In the genomic region with DNA sequence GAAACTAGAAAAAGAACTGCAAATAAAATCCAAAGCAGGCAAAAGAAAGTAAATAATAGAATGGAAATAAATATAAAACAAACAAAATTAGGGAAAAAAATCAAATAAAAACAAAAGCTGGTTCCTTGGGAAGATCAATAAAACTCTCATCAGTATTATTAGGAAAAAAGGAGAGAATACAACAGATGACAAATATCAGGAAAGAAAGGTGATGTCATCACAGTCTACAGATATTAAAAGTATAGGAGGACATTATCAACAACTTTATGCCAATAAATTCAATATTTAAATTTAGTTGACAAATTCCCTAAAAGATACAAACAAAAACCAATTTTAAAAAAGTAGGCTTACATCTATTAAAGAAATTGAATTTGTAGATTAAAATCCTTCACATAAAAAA, we compare ENCODE assay signal across 38 cellular contexts.
"Had no signal": no experiment of that assay in that cellular context is flagged by ENCODE, and none has a peak within 500 bp of the region (broad histone marks: within the 10 kb centered on the region; RNA-seq: fewer than 3 reads in every experiment).

No MANE protein-coding gene starts in this region.

- H3K27ac Mint-ChIP-seq: activated B cell treated with CpG ODN at 0.5 μM for 24 hours; activated CD4-positive, alpha-beta memory T cell treated with anti-CD3 and anti-CD28 coated beads for 36 hours; activated CD8-positive, alpha-beta memory T cell treated with anti-CD3 and anti-CD28 coated beads, Interleukin-2, amount 10 ng/mL, durations not matched to agents 7 days and 5 days; activated CD8-positive, alpha-beta T cell treated with anti-CD3 and anti-CD28 coated beads, Interleukin-2, amount 10 ng/mL, durations not matched to agents 7 days and 5 days; activated naive CD4-positive, alpha-beta T cell treated with anti-CD3 and anti-CD28 coated beads for 36 hours; activated naive CD8-positive, alpha-beta T cell treated with anti-CD3 and anti-CD28 coated beads for 36 hours; activated naive CD8-positive, alpha-beta T cell treated with anti-CD3 and anti-CD28 coated beads, Interleukin-2, amount 50 U/mL, for 24 hours; activated T-helper 1 cell treated with anti-CD3 and anti-CD28 coated beads, Interleukin-12 subunit alpha, Interleukin-12 subunit beta, Interleukin-2, Interleukin-4 antibody, amounts not matched to agents 30 ng/mL and 10 ng/mL and 1 ng/mL, durations not matched to agents 14 hours and 24 hours and 36 hours; activated T-helper 2 cell treated with anti-CD3 and anti-CD28 coated beads, Interferon-gamma antibody, Interleukin-2, Interleukin-4, amounts not matched to agents 10 μg/mL and 5 μg/mL and 100 μg/mL, durations not matched to agents 14 hours and 24 hours and 36 hours; brain; dendritic cell treated with granulocyte-macrophage colony-stimulating factor and Interleukin-4, amounts not matched to agents 40 ng/mL and 50 ng/mL, for 4 days; T-helper 1 cell treated with Interleukin-12 subunit alpha and Interleukin-12 subunit beta and Interleukin-4 antibody, amounts not matched to agents 30 μg/mL and 1 μg/mL, for 36 hours; T-helper 2 cell treated with Interferon-gamma antibody and Interleukin-4, amounts not matched to agents 5 μg/mL and 100 μg/mL, for 36 hours had no signal

- H3K27ac ChIP-seq: adrenal gland, breast epithelium, cardiac muscle cell, coronary artery, dorsolateral prefrontal cortex, esophagus muscularis mucosa, foreskin keratinocyte, gastroesophageal sphincter, WERI-Rb-1 had no signal

- H3K4me1 Mint-ChIP-seq: activated B cell treated with CpG ODN at 0.5 μM for 24 hours, brain had no signal

- H3K27me3 ChIP-seq: adrenal gland, breast epithelium, cardiac muscle cell, dorsolateral prefrontal cortex, esophagus muscularis mucosa, foreskin keratinocyte, gastroesophageal sphincter had no signal

- H3K4me1 ChIP-seq: adrenal gland, breast epithelium, esophagus muscularis mucosa, gastroesophageal sphincter had no signal

- DNase-seq: activated B cell treated with CpG ODN at 0.5 μM for 24 hours; activated CD4-positive, alpha-beta memory T cell treated with anti-CD3 and anti-CD28 coated beads for 36 hours; activated CD4-positive, alpha-beta T cell treated with anti-CD3 and anti-CD28 coated beads for 48 hours; activated CD8-positive, alpha-beta memory T cell treated with anti-CD3 and anti-CD28 coated beads, Interleukin-2, amount 10 ng/mL, durations not matched to agents 7 days and 5 days; activated CD8-positive, alpha-beta memory T cell treated with anti-CD3 and anti-CD28 coated beads, Interleukin-2, amount 50 U/mL, for 4 hours; activated CD8-positive, alpha-beta T cell treated with anti-CD3 and anti-CD28 coated beads, Interleukin-2, amount 10 ng/mL, durations not matched to agents 7 days and 5 days; activated effector memory CD4-positive, alpha-beta T cell treated with anti-CD3 and anti-CD28 coated beads, Interleukin-2, amount 50 U/mL, for 16 hours; activated naive CD4-positive, alpha-beta T cell treated with anti-CD3 and anti-CD28 coated beads for 36 hours; activated naive CD8-positive, alpha-beta T cell treated with anti-CD3 and anti-CD28 coated beads for 36 hours; activated naive CD8-positive, alpha-beta T cell treated with anti-CD3 and anti-CD28 coated beads, Interleukin-2, amount 50 U/mL, for 24 hours; activated T-cell treated with anti-CD3 and anti-CD28 coated beads, Interleukin-2, amount 50 U/mL, for 1 hour; activated T-cell treated with anti-CD3 and anti-CD28 coated beads, Interleukin-2, amount 50 U/mL, for 48 hours; adrenal gland; amygdala; aorta; central memory CD4-positive, alpha-beta T cell; cerebellar nuclear complex; dorsolateral prefrontal cortex; effector memory CD4-positive, alpha-beta T cell; erythroblast; foreskin keratinocyte; SW 1271; T-cell; T1000; WERI-Rb-1 had no signal

- H3K36me3 ChIP-seq: adrenal gland, breast epithelium, cardiac muscle cell, esophagus muscularis mucosa, gastroesophageal sphincter, WERI-Rb-1 had no signal

- H3K4me3 ChIP-seq: adrenal gland, breast epithelium, cardiac muscle cell, coronary artery, dorsolateral prefrontal cortex, esophagus muscularis mucosa, gastroesophageal sphincter had no signal

- H3K4me3 Mint-ChIP-seq: activated B cell treated with CpG ODN at 0.5 μM for 24 hours; activated CD4-positive, alpha-beta memory T cell treated with anti-CD3 and anti-CD28 coated beads for 36 hours; activated CD8-positive, alpha-beta memory T cell treated with anti-CD3 and anti-CD28 coated beads, Interleukin-2, amount 10 ng/mL, durations not matched to agents 7 days and 5 days; activated CD8-positive, alpha-beta T cell treated with anti-CD3 and anti-CD28 coated beads, Interleukin-2, amount 10 ng/mL, durations not matched to agents 7 days and 5 days; activated naive CD4-positive, alpha-beta T cell treated with anti-CD3 and anti-CD28 coated beads for 36 hours; activated naive CD4-positive, alpha-beta T cell treated with anti-CD3 and anti-CD28 coated beads, Interleukin-2, amount 50 U/mL, for 24 hours; activated naive CD8-positive, alpha-beta T cell treated with anti-CD3 and anti-CD28 coated beads for 36 hours; activated naive CD8-positive, alpha-beta T cell treated with anti-CD3 and anti-CD28 coated beads, Interleukin-2, amount 50 U/mL, for 24 hours; activated T-helper 1 cell treated with anti-CD3 and anti-CD28 coated beads, Interleukin-12 subunit alpha, Interleukin-12 subunit beta, Interleukin-2, Interleukin-4 antibody, amounts not matched to agents 30 ng/mL and 10 ng/mL and 1 ng/mL, durations not matched to agents 14 hours and 24 hours and 36 hours; brain; dendritic cell treated with granulocyte-macrophage colony-stimulating factor and Interleukin-4, amounts not matched to agents 40 ng/mL and 50 ng/mL, for 4 days; T-cell; T-helper 1 cell treated with Interleukin-12 subunit alpha and Interleukin-12 subunit beta and Interleukin-4 antibody, amounts not matched to agents 30 μg/mL and 1 μg/mL, for 36 hours; T-helper 2 cell treated with Interferon-gamma antibody and Interleukin-4, amounts not matched to agents 5 μg/mL and 100 μg/mL, for 36 hours had no signal

- ATAC-seq: activated CD4-positive, CD25-positive, alpha-beta regulatory T cell treated with anti-CD3 and anti-CD28 coated beads, Interleukin-2, amount 50 U/mL, for 24 hours; activated CD8-positive, alpha-beta memory T cell treated with anti-CD3 and anti-CD28 coated beads, Interleukin-2, amount 10 ng/mL, durations not matched to agents 7 days and 5 days; activated CD8-positive, alpha-beta T cell treated with anti-CD3 and anti-CD28 coated beads, Interleukin-2, amount 10 ng/mL, durations not matched to agents 7 days and 5 days; activated naive CD8-positive, alpha-beta T cell treated with anti-CD3 and anti-CD28 coated beads, Interleukin-2, amount 50 U/mL, for 24 hours; foreskin keratinocyte; gastroesophageal sphincter; T-cell had no signal

- H3K27me3 Mint-ChIP-seq: activated B cell treated with CpG ODN at 0.5 μM for 24 hours; activated CD4-positive, alpha-beta memory T cell treated with anti-CD3 and anti-CD28 coated beads for 36 hours; activated CD8-positive, alpha-beta memory T cell treated with anti-CD3 and anti-CD28 coated beads, Interleukin-2, amount 10 ng/mL, durations not matched to agents 7 days and 5 days; activated naive CD4-positive, alpha-beta T cell treated with anti-CD3 and anti-CD28 coated beads, Interleukin-2, amount 50 U/mL, for 24 hours; activated naive CD8-positive, alpha-beta T cell treated with anti-CD3 and anti-CD28 coated beads for 36 hours; activated naive CD8-positive, alpha-beta T cell treated with anti-CD3 and anti-CD28 coated beads, Interleukin-2, amount 50 U/mL, for 24 hours; brain; dendritic cell treated with granulocyte-macrophage colony-stimulating factor and Interleukin-4, amounts not matched to agents 40 ng/mL and 50 ng/mL, for 4 days; T-cell had no signal
